ENCODE assay signal across 9 cellular contexts in genomic region chr9:134136117-134136996, GRCh38. TPM values are rescaled to one million over a fixed set of nuclear protein-coding genes. Genes with fewer than 3 reads are reported as not detected.
DNase-seq lines count a peak whose midpoint lies in the region; ATAC-seq and TF ChIP-seq lines count a peak whose summit lies in the region.
"Had no signal": no experiment of that assay in that cellular context is flagged by ENCODE, and none has a peak within 500 bp of the region (broad histone marks: within the 10 kb centered on the region; RNA-seq: fewer than 3 reads in every experiment).

No MANE protein-coding gene starts in this region.

- H3K27ac Mint-ChIP-seq in activated naive CD8-positive, alpha-beta T cell treated with anti-CD3 and anti-CD28 coated beads, Interleukin-2, amount 50 U/mL, for 24 hours, result peak overlapping the region; percentile 84

- H3K4me1 Mint-ChIP-seq in activated naive CD8-positive, alpha-beta T cell treated with anti-CD3 and anti-CD28 coated beads, Interleukin-2, amount 50 U/mL, for 24 hours, result peaks cover 30% of the 10 kb centered on the region

- no peaks in the 10 kb centered on the region for H3K27me3 ChIP-seq in iPS-18a (ENCODE audit: control insufficient read depth, insufficient read depth, low read length)
- H3K27me3 ChIP-seq in smooth muscle cell (ENCODE audit: low read depth), result no peaks in the 10 kb centered on the region

- ATAC-seq in GM21390 (IDR thresholded peaks at IDR 0.05; ENCODE audit: unreplicated experiment), result peak; percentile 10
- peak; percentile 6 for ATAC-seq in activated naive CD8-positive, alpha-beta T cell treated with anti-CD3 and anti-CD28 coated beads, Interleukin-2, amount 50 U/mL, for 24 hours

- H3K4me1 ChIP-seq in iPS-18a (ENCODE audit: control insufficient read depth, low read depth, low read length), result peaks cover 21% of the 10 kb centered on the region
- H3K4me1 ChIP-seq in smooth muscle cell (ENCODE audit: low read depth), result peaks cover 19% of the 10 kb centered on the region

- under 1% methylated on average over 31 of the region's 93 CpGs for WGBS in smooth muscle cell (ENCODE audit: low lambda C conversion rate)

- DNase-seq in EH (ENCODE audit: low read depth), result peak; percentile 30
- peak; percentile 64 for DNase-seq in KG1 (lab: John Stamatoyannopoulos, UW)
- peak; percentile 15 for DNase-seq in activated naive CD8-positive, alpha-beta T cell treated with anti-CD3 and anti-CD28 coated beads, Interleukin-2, amount 50 U/mL, for 24 hours
- DNase-seq in smooth muscle cell (lab: John Stamatoyannopoulos, UW; ENCODE audit: unreplicated experiment), result no peak
- DNase-seq in NCI-H2196 treated with DMSO at 0.1 percent for 48 hours (lab: John Stamatoyannopoulos, UW; ENCODE audit: unreplicated experiment), result no peak
- DNase-seq in NCI-H446 (lab: John Stamatoyannopoulos, UW), result no peak

- H3K4me3 ChIP-seq in iPS-18a (ENCODE audit: low read length) (peak overlapping the region; percentile 97), smooth muscle cell (peak overlapping the region; percentile 82)

- peaks cover 40% of the 10 kb centered on the region for H3K79me2 ChIP-seq in smooth muscle cell (ENCODE audit: low read depth)

- peaks cover 31% of the 10 kb centered on the region for H4K20me1 ChIP-seq in smooth muscle cell (ENCODE audit: low read depth)

- no peaks in the 10 kb centered on the region for H3K9me3 Mint-ChIP-seq in activated naive CD8-positive, alpha-beta T cell treated with anti-CD3 and anti-CD28 coated beads, Interleukin-2, amount 50 U/mL, for 24 hours

- no peaks in the 10 kb centered on the region for H3K27me3 Mint-ChIP-seq in activated naive CD8-positive, alpha-beta T cell treated with anti-CD3 and anti-CD28 coated beads, Interleukin-2, amount 50 U/mL, for 24 hours

- peak overlapping the region; percentile 90 for H3K4me2 ChIP-seq in smooth muscle cell

- no peaks in the 10 kb centered on the region for H3F3A ChIP-seq in smooth muscle cell (ENCODE audit: low read depth)

- H3K9ac ChIP-seq in iPS-18a (ENCODE audit: low read length) (peak overlapping the region; percentile 89), smooth muscle cell (ENCODE audit: low read depth) (peak overlapping the region; percentile 77)

- peak overlapping the region; percentile 92 for H3K4me3 Mint-ChIP-seq in activated naive CD8-positive, alpha-beta T cell treated with anti-CD3 and anti-CD28 coated beads, Interleukin-2, amount 50 U/mL, for 24 hours

- H3K36me3 Mint-ChIP-seq in activated naive CD8-positive, alpha-beta T cell treated with anti-CD3 and anti-CD28 coated beads, Interleukin-2, amount 50 U/mL, for 24 hours (ENCODE audit: low read depth), result peaks cover 26% of the 10 kb centered on the region

- no peak for TF ChIP-seq CTCF in smooth muscle cell (IDR thresholded peaks at IDR 0.05; ENCODE audit: borderline replicate concordance, insufficient read depth, poor library complexity, severe bottlenecking)

- H3K36me3 ChIP-seq in iPS-18a (ENCODE audit: control insufficient read depth, low read depth, low read length), result peaks cover 26% of the 10 kb centered on the region
- no peaks in the 10 kb centered on the region for H3K36me3 ChIP-seq in smooth muscle cell (ENCODE audit: low read depth)

- no peak overlapping the region for H2AFZ ChIP-seq in smooth muscle cell (ENCODE audit: low read depth)

- H3K9me3 ChIP-seq in iPS-18a (ENCODE audit: control insufficient read depth, low read depth, low read length) (no peaks in the 10 kb centered on the region), smooth muscle cell (replicated peaks; ENCODE audit: low read depth) (no peaks in the 10 kb centered on the region)

- H3K27ac ChIP-seq in iPS-18a (ENCODE audit: low read length), result peak overlapping the region; percentile 39
- no peak overlapping the region for H3K27ac ChIP-seq in smooth muscle cell (ENCODE audit: low read depth)

RNA-seq across cellular contexts. Expression of gene WDR5, which starts 0.5 kb away (rescaled TPM):
- 8.9 and 9.8 TPM in 2 replicates for total RNA-seq in smooth muscle cell
- 15.7 and 16.3 TPM in 2 replicates for polyA plus RNA-seq in smooth muscle cell

RNA-seq across cellular contexts. Expression of gene RNU6ATAC, which starts 28.0 kb away (rescaled TPM):
- not detected in 2 replicates for total RNA-seq in smooth muscle cell
- not detected in 2 replicates for polyA plus RNA-seq in smooth muscle cell
- total RNA-seq: subcutaneous adipose tissue had no signal

Comparison
In these comparisons a context has a peak if more than half of its experiments do, and no peak if none do; other contexts are left out.
1. DNase-seq: peak in EH (single experiment), KG1 (single experiment) and activated naive CD8-positive, alpha-beta T cell treated with anti-CD3 and anti-CD28 coated beads, Interleukin-2, amount 50 U/mL, for 24 hours (single experiment); none in smooth muscle cell (single experiment), NCI-H2196 treated with DMSO at 0.1 percent for 48 hours (single experiment) and NCI-H446 (0 of 2).